24 cellular contexts compared by ENCODE assay signal in the genomic region with DNA sequence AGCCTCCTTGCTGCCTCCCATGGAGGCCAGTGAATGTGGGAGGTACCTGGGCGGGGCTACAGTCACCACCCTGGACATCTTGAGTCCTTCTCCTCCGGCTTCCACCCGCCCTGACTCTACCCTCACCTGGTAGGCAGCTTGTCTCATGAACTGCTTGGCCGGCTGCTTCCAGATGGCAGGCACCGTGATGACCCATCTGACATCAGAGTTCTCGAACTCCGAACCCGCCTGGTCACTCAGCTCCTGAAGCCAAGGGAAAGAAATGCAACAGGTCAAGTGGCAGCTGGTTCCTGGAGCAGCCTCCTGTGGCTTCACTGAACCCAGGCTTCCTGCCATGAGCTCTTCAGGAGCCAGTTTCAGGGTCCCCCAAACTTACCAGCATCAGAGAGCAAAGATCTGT. TPM values are rescaled to one million over a fixed set of nuclear protein-coding genes. Genes with fewer than 3 reads are reported as not detected.
A peak's percentile ranks its signal among the peaks of the same experiment; 100 is the strongest.
DNase-seq lines count a peak whose midpoint lies in the region; ATAC-seq and TF ChIP-seq lines count a peak whose summit lies in the region.
"Had no signal": no experiment of that assay in that cellular context is flagged by ENCODE, and none has a peak within 500 bp of the region (broad histone marks: within the 10 kb centered on the region; RNA-seq: fewer than 3 reads in every experiment).

No MANE protein-coding gene starts in this region.

- H3K4me3 ChIP-seq in heart left ventricle, result no peak overlapping the region
- no peak overlapping the region for H3K4me3 ChIP-seq in endodermal cell (ENCODE audit: low read length)
- no peak overlapping the region for H3K4me3 ChIP-seq in spleen
- no peak overlapping the region for H3K4me3 ChIP-seq in upper lobe of right lung
- no peak overlapping the region for H3K4me3 ChIP-seq in neuronal stem cell (ENCODE audit: low read length in 2 of 2)
- H3K4me3 ChIP-seq: BLaER1 treated with 17β-estradiol and CSF1 and Interleukin-3, amounts not matched to agents 10 nM and 100 nM; PC-9 had no signal

- no peak overlapping the region for H3K4me3 Mint-ChIP-seq in endodermal cell
- H3K4me3 Mint-ChIP-seq: CD4-positive, alpha-beta memory T cell; HFFc6 had no signal

- H3K36me3 ChIP-seq in heart left ventricle (peaks cover 0 to 5% (median 0%) of the 10 kb centered on the region in 9 donors), endodermal cell (ENCODE audit: control insufficient read depth, insufficient read depth, low read length) (no peaks in the 10 kb centered on the region), spleen (no peaks in the 10 kb centered on the region), upper lobe of right lung (no peaks in the 10 kb centered on the region), neuronal stem cell (replicated peaks in 1 of 2; ENCODE audit: control insufficient read depth in 2 of 2, insufficient read depth in 2 of 2, low read length in 2 of 2) (no peaks in the 10 kb centered on the region)
- H3K36me3 ChIP-seq: BLaER1 treated with 17β-estradiol and CSF1 and Interleukin-3, amounts not matched to agents 10 nM and 100 nM had no signal

- no peak overlapping the region for H3K18ac ChIP-seq in neuronal stem cell (ENCODE audit: low read length)

- H3K79me1 ChIP-seq in neuronal stem cell (ENCODE audit: low read depth, low read length), result no peaks in the 10 kb centered on the region

- H3K9ac ChIP-seq in endodermal cell (ENCODE audit: extremely low read depth, low read length, poor library complexity, severe bottlenecking) (no peak overlapping the region), neuronal stem cell (ENCODE audit: low read depth, low read length, poor library complexity) (no peak overlapping the region)
- H3K9ac ChIP-seq: BLaER1 treated with 17β-estradiol and CSF1 and Interleukin-3, amounts not matched to agents 10 nM and 100 nM had no signal

- H4K91ac ChIP-seq in neuronal stem cell (ENCODE audit: low read depth, low read length, poor library complexity), result no peak overlapping the region

- no peaks in the 10 kb centered on the region for H3K9me3 Mint-ChIP-seq in endodermal cell
- H3K9me3 Mint-ChIP-seq: HFFc6 had no signal

- peaks cover 55% of the 10 kb centered on the region for H3K4me1 Mint-ChIP-seq in endodermal cell
- H3K4me1 Mint-ChIP-seq: CD4-positive, alpha-beta memory T cell had no signal

- no peak overlapping the region for H3K27ac Mint-ChIP-seq in endodermal cell
- H3K27ac Mint-ChIP-seq: CD4-positive, alpha-beta memory T cell; HFFc6 had no signal

- WGBS in heart left ventricle, 4 donors, result 82 to 92% (median 89%) methylated on average over 6 to 8 of the region's 8 CpGs
- WGBS in endodermal cell (ENCODE audit: insufficient coverage in 1 of 2, insufficient read length in 1 of 2), 2 experiments, result 88 to 96% methylated on average over 6 to 8 of the region's 8 CpGs
- 77 to 92% (median 79%) methylated on average over 8 of the region's 8 CpGs for WGBS in spleen, 5 donors
- WGBS in neuronal stem cell (ENCODE audit: extremely low coverage in 2 of 2, insufficient read length in 2 of 2, insufficient replicate concordance in 1 of 2), 2 donors, result no CpG with 5 or more reads among the region's 8 CpGs

- no peak overlapping the region for H3K14ac ChIP-seq in neuronal stem cell (ENCODE audit: low read length)

- H3K4me1 ChIP-seq in heart left ventricle, result peaks cover 0 to 53% (median 41%) of the 10 kb centered on the region in 12 donors
- peaks cover 4% of the 10 kb centered on the region for H3K4me1 ChIP-seq in endodermal cell (ENCODE audit: control insufficient read depth, insufficient read depth, low read length)
- peaks cover 0 to 41% (median 4%) of the 10 kb centered on the region in 6 donors for H3K4me1 ChIP-seq in spleen
- peaks cover 22% of the 10 kb centered on the region for H3K4me1 ChIP-seq in upper lobe of right lung
- H3K4me1 ChIP-seq in neuronal stem cell (ENCODE audit: control insufficient read depth in 2 of 2, insufficient read depth in 1 of 2, low read depth in 1 of 2, low read length in 2 of 2), result peaks cover 0 to 12% of the 10 kb centered on the region in 2 donors

- H3K27me3 Mint-ChIP-seq in endodermal cell (ENCODE audit: insufficient read depth), result peaks cover 2% of the 10 kb centered on the region

- H3K9me3 ChIP-seq in heart left ventricle (no peaks in the 10 kb centered on the region), endodermal cell (ENCODE audit: control insufficient read depth, low read length) (no peaks in the 10 kb centered on the region), spleen (no peaks in the 10 kb centered on the region), upper lobe of right lung (no peaks in the 10 kb centered on the region), neuronal stem cell (replicated peaks in 1 of 2; ENCODE audit: control insufficient read depth in 2 of 2, insufficient read depth in 1 of 2, low read depth in 1 of 2, low read length in 2 of 2) (no peaks in the 10 kb centered on the region)
- H3K9me3 ChIP-seq: Caco-2 had no signal

- H3K4me2 ChIP-seq in neuronal stem cell (ENCODE audit: insufficient read depth, low read length, poor library complexity, severe bottlenecking), result no peak overlapping the region
- H3K4me2 ChIP-seq: PC-9 had no signal

- ATAC-seq in heart left ventricle (no peak), left cardiac atrium (no peak), upper lobe of right lung (no peak)

- H2BK12ac ChIP-seq in neuronal stem cell (ENCODE audit: low read length), result no peak overlapping the region

- H2BK120ac ChIP-seq in neuronal stem cell (ENCODE audit: low read depth, low read length), result no peak overlapping the region

- no peak overlapping the region for H2AK5ac ChIP-seq in neuronal stem cell (ENCODE audit: low read depth, low read length)

- no peak for TF ChIP-seq POLR2A in heart left ventricle (IDR thresholded peaks at IDR 0.05)
- no peak for TF ChIP-seq POLR2A in spleen (IDR thresholded peaks at IDR 0.05)

- no peak overlapping the region for H3K4ac ChIP-seq in neuronal stem cell (ENCODE audit: low read length)

- intact Hi-C loops in heart left ventricle (cut with DNase I), result loop anchor here in 4 of 10 donors (5.0 kb wide), 2 partner anchors 45 to 50 kb away; a partner anchor contains a TSS
- intact Hi-C loops in left cardiac atrium (cut with DNase I), result no loop called here
- intact Hi-C loops in spleen (cut with DNase I; ENCODE audit: low total_unique reads), result no loop called here
- intact Hi-C loops in upper lobe of right lung (cut with DNase I), result no loop called here

- no peak overlapping the region for H3K23ac ChIP-seq in neuronal stem cell (ENCODE audit: low read depth, low read length, poor library complexity)

- no peak overlapping the region for H2BK15ac ChIP-seq in neuronal stem cell (ENCODE audit: low read length)

- peak overlapping the region in 7 of 12 donors; percentile 32 to 73 (median 54) for H3K27ac ChIP-seq in heart left ventricle
- no peak overlapping the region for H3K27ac ChIP-seq in endodermal cell (ENCODE audit: low read depth, low read length)
- peak overlapping the region in 1 of 8 donors; percentile 11 for H3K27ac ChIP-seq in spleen
- no peak overlapping the region for H3K27ac ChIP-seq in upper lobe of right lung
- H3K27ac ChIP-seq in neuronal stem cell (replicated peaks; ENCODE audit: low read length), result no peak overlapping the region
- H3K27ac ChIP-seq: BLaER1 treated with 17β-estradiol and CSF1 and Interleukin-3, amounts not matched to agents 10 nM and 100 nM; PC-9; RWPE1 had no signal

- H4K8ac ChIP-seq in neuronal stem cell (ENCODE audit: low read depth, low read length), result no peak overlapping the region

- TF ChIP-seq CTCF in heart left ventricle (IDR thresholded peaks at IDR 0.05) (no peak), endodermal cell (conservative IDR thresholded peaks at IDR 0.05) (no peak), spleen (IDR thresholded peaks at IDR 0.05 in 8 of 11, conservative IDR thresholded peaks at IDR 0.05 in 3 of 11) (no peak), upper lobe of right lung (IDR thresholded peaks at IDR 0.05) (no peak)

- H3K27me3 ChIP-seq in heart left ventricle (no peaks in the 10 kb centered on the region), endodermal cell (ENCODE audit: control insufficient read depth, insufficient read depth, low read length, poor library complexity, severe bottlenecking) (peaks cover 1% of the 10 kb centered on the region), spleen (replicated peaks in 1 of 7) (no peaks in the 10 kb centered on the region), upper lobe of right lung (no peaks in the 10 kb centered on the region), neuronal stem cell (ENCODE audit: control insufficient read depth in 3 of 3, insufficient read depth in 3 of 3, low read depth in 1 of 3, low read length in 3 of 3) (peaks cover 0 to 3% (median 0%) of the 10 kb centered on the region in 3 experiments)
- H3K27me3 ChIP-seq: BLaER1 treated with 17β-estradiol and CSF1 and Interleukin-3, amounts not matched to agents 10 nM and 100 nM had no signal

- no peak overlapping the region for H2AFZ ChIP-seq in neuronal stem cell (ENCODE audit: low read length)
- H2AFZ ChIP-seq: PC-9 had no signal

- H3K36me3 Mint-ChIP-seq in endodermal cell (ENCODE audit: low read depth), result no peaks in the 10 kb centered on the region
- H3K36me3 Mint-ChIP-seq: CD4-positive, alpha-beta memory T cell had no signal

- DNase-seq in heart left ventricle (no peak), left cardiac atrium (no peak), endodermal cell (peak; percentile 49), spleen (peak; percentile 74), upper lobe of right lung (peak; percentile 48), NCI-H748 treated with DMSO at 0.1 percent for 48 hours (lab: John Stamatoyannopoulos, UW) (no peak), neuronal stem cell (ENCODE audit: low spot score) (no peak)
- DNase-seq: 8988T; Caco-2; CD4-positive, alpha-beta memory T cell; DMS 273 treated with DMSO at 0.1 percent for 48 hours; DMS79 treated with DMSO at 0.1 percent for 48 hours; H7; HFFc6; MM.1S; NCI-H1092; NCI-H1436; NCI-H187 treated with DMSO at 0.1 percent for 48 hours; NCI-H2107; NCI-H2227 treated with DMSO at 0.1 percent for 48 hours; NCI-H510A; PC-9 had no signal

- no peak overlapping the region for H2BK5ac ChIP-seq in neuronal stem cell (ENCODE audit: low read length)

RNA-seq across cellular contexts. Expression of a gene that starts 50.1 kb away (rescaled TPM):
- 10 to 100 TPM; 11.0 to 17.0 (median 13.8) TPM for total RNA-seq in heart left ventricle
- polyA plus RNA-seq in heart left ventricle, result 1 to 10 TPM; 4.7 to 9.0 TPM
- total RNA-seq in left cardiac atrium, result 10 to 100 TPM; 16.6 to 23.4 TPM
- 10 to 100 TPM; 13.9 to 15.4 TPM for total RNA-seq in endodermal cell
- 5.3 TPM for polyA plus RNA-seq in endodermal cell (2013, experiment 1 of 2)
- 4.5 TPM for polyA plus RNA-seq in endodermal cell (2013, experiment 2 of 2)
- total RNA-seq in spleen, result 10 to 100 TPM in 4 of 7 donors, 1 to 10 TPM in 3; 5.6 to 16.5 (median 11.0) TPM
- polyA plus RNA-seq in spleen, result 1 to 10 TPM; 1.5 to 3.6 (median 1.8) TPM
- total RNA-seq in upper lobe of right lung, result 7.4 TPM
- 3.1 TPM for polyA plus RNA-seq in neuronal stem cell (2013, experiment 1 of 2)
- polyA plus RNA-seq in neuronal stem cell (2013, experiment 2 of 2), result 3.2 TPM

Comparison
In these comparisons a context has a peak if more than half of its experiments do, and no peak if none do; other contexts are left out.
1. DNase-seq: peak in endodermal cell (single experiment), spleen (single experiment) and upper lobe of right lung (single experiment); none in heart left ventricle (0 of 5), left cardiac atrium (single experiment), NCI-H748 treated with DMSO at 0.1 percent for 48 hours (single experiment) and neuronal stem cell (single experiment).
2. H3K27ac ChIP-seq: peak in heart left ventricle (7 of 12); none in endodermal cell (single experiment), upper lobe of right lung (single experiment) and neuronal stem cell (single experiment).